In the genomic region with DNA sequence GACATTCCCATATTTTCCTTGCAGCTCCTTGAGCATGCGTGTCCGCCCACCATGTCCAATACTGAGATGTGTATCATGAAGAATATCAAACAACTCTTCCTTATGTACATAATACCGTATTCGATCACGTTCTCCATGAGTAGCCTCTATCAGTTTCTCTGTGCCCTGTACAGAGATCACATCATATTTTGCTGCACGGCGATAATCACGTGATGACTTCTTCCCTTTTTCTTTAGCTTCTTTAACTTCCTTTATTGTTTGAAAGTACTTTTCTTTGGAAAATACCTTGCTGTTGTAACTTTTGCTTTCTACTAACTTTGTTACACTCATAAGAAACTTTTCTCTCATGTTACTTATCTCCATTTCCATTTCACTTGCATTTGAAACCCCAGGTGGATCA, we compare ENCODE assay signal across 1 cellular context.
TF ChIP-seq lines count a peak whose summit lies in the region.

No MANE protein-coding gene starts in this region.

TF ChIP-seq in K562, 482 proteins besides CTCF, POLR2A, EP300 and RAD21:
- no peak for TF ChIP-seq E2F8 (IDR thresholded peaks at IDR 0.05; ENCODE audit: low read depth, partially characterized antibody)
- no peak for TF ChIP-seq MCM2 (IDR thresholded peaks at IDR 0.05; ENCODE audit: low read depth)
- no peak for TF ChIP-seq KDM4B (IDR thresholded peaks at IDR 0.05; ENCODE audit: borderline replicate concordance in 2 of 2, low read depth in 1 of 2)
- TF ChIP-seq CBFA2T3 (IDR thresholded peaks at IDR 0.05): no peak
- peak; percentile 92 for TF ChIP-seq TFE3 (CRISPR knock-in tag; IDR thresholded peaks at IDR 0.05)
- TF ChIP-seq TOE1 (IDR thresholded peaks at IDR 0.05; ENCODE audit: borderline replicate concordance): peak; percentile 86; the same call in 1 of the 2 replicates
- TF ChIP-seq TOE1 (CRISPR knock-in tag; IDR thresholded peaks at IDR 0.05; ENCODE audit: borderline replicate concordance, low read depth): no peak
- no peak for TF ChIP-seq ATF2 (CRISPR knock-in tag; IDR thresholded peaks at IDR 0.05)
- no peak for TF ChIP-seq HDAC8 (tag; IDR thresholded peaks at IDR 0.05)
- peak; percentile 4; the same call in 1 of the 2 replicates for TF ChIP-seq USF2 (CRISPR knock-in tag; IDR thresholded peaks at IDR 0.05)
- TF ChIP-seq RAD51 (IDR thresholded peaks at IDR 0.05; ENCODE audit: borderline replicate concordance, low read depth): peak; percentile 74
- no peak for TF ChIP-seq SAFB2 (IDR thresholded peaks at IDR 0.05; ENCODE audit: borderline replicate concordance, low read depth, low read length, severe bottlenecking)
- no peak for TF ChIP-seq ZNF740 (CRISPR knock-in tag; IDR thresholded peaks at IDR 0.05)
- TF ChIP-seq ZNF740 (tag; IDR thresholded peaks at IDR 0.05): no peak
- no peak for TF ChIP-seq XRCC4 (IDR thresholded peaks at IDR 0.05; ENCODE audit: extremely low read depth, insufficient read depth, insufficient read length)
- no peak for TF ChIP-seq TRIM28 (IDR thresholded peaks at IDR 0.05)
